ENCODE assay signal across 22 cellular contexts in the genomic region with DNA sequence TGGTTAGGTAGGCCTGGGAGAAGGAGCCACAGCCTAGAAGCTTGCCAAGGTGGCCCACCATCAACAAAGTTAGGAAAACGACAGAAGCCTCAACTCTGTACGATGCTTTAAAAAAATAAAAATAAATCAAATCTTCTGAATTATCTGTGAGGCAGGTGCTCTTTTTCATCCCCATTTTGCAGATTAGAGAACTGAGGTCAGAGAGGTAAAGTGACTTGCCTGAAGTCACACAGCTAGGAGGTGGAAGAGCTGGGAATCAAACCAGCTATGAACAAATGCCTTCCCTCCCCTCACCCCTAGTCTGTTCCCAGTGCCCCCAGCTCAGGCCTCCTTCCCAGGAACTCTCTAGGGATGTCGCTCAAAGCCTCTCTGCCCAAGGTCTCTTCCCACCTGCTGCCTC. TPM values are rescaled to one million over a fixed set of nuclear protein-coding genes. Genes with fewer than 3 reads are reported as not detected.
"Had no signal": no experiment of that assay in that cellular context is flagged by ENCODE, and none has a peak within 500 bp of the region (broad histone marks: within the 10 kb centered on the region; RNA-seq: fewer than 3 reads in every experiment).

No MANE protein-coding gene starts in this region.

- H3K9me3 ChIP-seq: gastroesophageal sphincter, heart left ventricle, psoas muscle, sigmoid colon had no signal

- H3K9me3 Mint-ChIP-seq: activated CD4-positive, alpha-beta memory T cell treated with anti-CD3 and anti-CD28 coated beads for 36 hours; central memory CD8-positive, alpha-beta T cell; neural crest cell; stimulated activated naive B cell treated with anti-CD40 and anti-IgM and Interleukin-4, amounts not matched to agents 10 μg/mL and 1 μg/mL and 100 μg/mL, for 72 hours; T-helper 2 cell treated with Interferon-gamma antibody and Interleukin-4, amounts not matched to agents 5 μg/mL and 100 μg/mL, for 36 hours; WTC11 had no signal

- H3K4me3 ChIP-seq: coronary artery, gastroesophageal sphincter, heart left ventricle, psoas muscle, sigmoid colon had no signal

- H3K4me3 Mint-ChIP-seq: activated CD4-positive, alpha-beta memory T cell treated with anti-CD3 and anti-CD28 coated beads for 36 hours; neural crest cell; stimulated activated naive B cell treated with anti-CD40 and anti-IgM and Interleukin-4, amounts not matched to agents 10 μg/mL and 1 μg/mL and 100 μg/mL, for 72 hours; T-helper 2 cell treated with Interferon-gamma antibody and Interleukin-4, amounts not matched to agents 5 μg/mL and 100 μg/mL, for 36 hours; WTC11 had no signal

- DNase-seq: activated CD4-positive, alpha-beta memory T cell treated with anti-CD3 and anti-CD28 coated beads for 36 hours; activated CD4-positive, alpha-beta T cell treated with anti-CD3 and anti-CD28 coated beads for 4 hours; activated naive CD4-positive, alpha-beta T cell; activated T-cell treated with anti-CD3 and anti-CD28 coated beads for 4 hours; anterior cingulate cortex; brain microvascular endothelial cell; mammary epithelial cell; sigmoid colon; stimulated activated CD4-positive, alpha-beta T cell treated with anti-CD3 and anti-CD28 coated beads, Interleukin-4, amount 100 ng/mL, for 4 hours; stimulated activated naive B cell treated with anti-CD40 and anti-IgM and Interleukin-4, amounts not matched to agents 10 μg/mL and 1 μg/mL and 100 μg/mL, for 72 hours had no signal

- H3K27me3 ChIP-seq: brain microvascular endothelial cell, gastroesophageal sphincter, heart left ventricle, sigmoid colon had no signal

- H3K27me3 Mint-ChIP-seq: activated CD4-positive, alpha-beta memory T cell treated with anti-CD3 and anti-CD28 coated beads for 36 hours; central memory CD8-positive, alpha-beta T cell had no signal

- H3K27ac ChIP-seq: brain microvascular endothelial cell, coronary artery, gastroesophageal sphincter, psoas muscle, sigmoid colon had no signal

- H3K36me3 Mint-ChIP-seq: activated CD4-positive, alpha-beta memory T cell treated with anti-CD3 and anti-CD28 coated beads for 36 hours; stimulated activated naive B cell treated with anti-CD40 and anti-IgM and Interleukin-4, amounts not matched to agents 10 μg/mL and 1 μg/mL and 100 μg/mL, for 72 hours had no signal

- H3K4me1 ChIP-seq: psoas muscle, sigmoid colon had no signal

- ATAC-seq: esophagus mucosa; gastroesophageal sphincter; heart left ventricle; left lobe of liver; psoas muscle; stimulated activated naive B cell treated with anti-CD40 and anti-IgM and Interleukin-4, amounts not matched to agents 10 μg/mL and 1 μg/mL and 100 μg/mL, for 72 hours; WTC11 had no signal

- H3K27ac Mint-ChIP-seq: activated CD4-positive, alpha-beta memory T cell treated with anti-CD3 and anti-CD28 coated beads for 36 hours; stimulated activated naive B cell treated with anti-CD40 and anti-IgM and Interleukin-4, amounts not matched to agents 10 μg/mL and 1 μg/mL and 100 μg/mL, for 72 hours; T-helper 2 cell treated with Interferon-gamma antibody and Interleukin-4, amounts not matched to agents 5 μg/mL and 100 μg/mL, for 36 hours had no signal

RNA-seq across cellular contexts. Expression of a gene that starts 52.0 kb away (rescaled TPM):
- total RNA-seq: gastroesophageal sphincter, left lobe of liver, mononuclear cell, psoas muscle, urinary bladder had no signal
